Comparison of ENCODE assay signal across 34 cellular contexts in the genomic region with DNA sequence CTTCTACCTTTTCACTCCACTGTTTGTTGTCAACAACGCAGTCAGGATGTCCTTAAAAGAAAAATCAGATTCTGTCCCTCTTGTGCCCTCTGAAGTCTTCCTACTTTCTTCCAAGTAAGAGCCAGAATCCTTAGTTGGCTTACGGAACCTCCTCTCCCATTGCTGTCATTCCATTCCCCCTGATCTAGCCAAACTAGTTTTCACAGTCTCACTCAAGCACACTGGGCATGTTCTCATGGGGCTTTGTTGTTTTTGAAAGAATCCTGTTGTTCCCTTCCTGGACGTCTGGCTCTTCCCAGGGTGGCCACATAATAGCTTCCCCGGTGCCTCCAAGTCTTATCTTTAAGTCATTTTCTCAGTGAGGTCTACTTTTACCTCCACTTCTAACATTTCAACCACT.
"Had no signal": no experiment of that assay in that cellular context is flagged by ENCODE, and none has a peak within 500 bp of the region (broad histone marks: within the 10 kb centered on the region; RNA-seq: fewer than 3 reads in every experiment).

No MANE protein-coding gene starts in this region.

- H3K27me3 Mint-ChIP-seq: activated CD4-positive, alpha-beta T cell treated with anti-CD3 and anti-CD28 coated beads, Interleukin-2, amount 10 ng/mL, durations not matched to agents 24 days and 14 days; activated naive CD8-positive, alpha-beta T cell treated with anti-CD3 and anti-CD28 coated beads for 36 hours; memory B cell; natural killer cell treated with Interleukin-12 subunit alpha and Interleukin-12 subunit beta and Interleukin-15 and Interleukin-18, amount 100 ng/mL, for 72 hours had no signal

- DNase-seq: activated CD4-positive, alpha-beta memory T cell treated with anti-CD3 and anti-CD28 coated beads for 36 hours; activated CD4-positive, alpha-beta T cell treated with anti-CD3 and anti-CD28 coated beads, Interleukin-2, amount 10 ng/mL, durations not matched to agents 24 days and 14 days; activated CD4-positive, CD25-positive, alpha-beta regulatory T cell treated with anti-CD3 and anti-CD28 coated beads, Interleukin-2, amount 50 U/mL, for 72 hours; activated CD8-positive, alpha-beta memory T cell treated with anti-CD3 and anti-CD28 coated beads, Interleukin-2, amount 50 U/mL, for 4 hours; activated effector memory CD4-positive, alpha-beta T cell treated with anti-CD3 and anti-CD28 coated beads, Interleukin-2, amount 50 U/mL, for 16 hours; activated naive CD4-positive, alpha-beta T cell treated with anti-CD3 and anti-CD28 coated beads for 36 hours; activated naive CD8-positive, alpha-beta T cell treated with anti-CD3 and anti-CD28 coated beads for 36 hours; activated T-cell treated with anti-CD3 and anti-CD28 coated beads, Interleukin-2, amount 50 U/mL, for 1 hour; adrenal gland; aorta; body of pancreas; cerebellar nuclear complex; colonic mucosa; effector CD8-positive, alpha-beta T cell; erythroblast; hippocampal formation; immature natural killer cell; ovary; retina; stimulated activated CD4-positive, alpha-beta T cell treated with anti-CD3 and anti-CD28 coated beads, Interleukin-4, amount 100 ng/mL, for 24 hours; T-helper 17 cell; T1000; upper lobe of right lung; WERI-Rb-1 had no signal

- H3K4me1 Mint-ChIP-seq: activated CD4-positive, alpha-beta T cell treated with anti-CD3 and anti-CD28 coated beads, Interleukin-2, amount 10 ng/mL, durations not matched to agents 24 days and 14 days; activated naive CD8-positive, alpha-beta T cell treated with anti-CD3 and anti-CD28 coated beads for 36 hours; immature natural killer cell; memory B cell; stimulated activated effector memory CD8-positive, alpha-beta T cell treated with anti-CD3 and anti-CD28 coated beads, Interleukin-12 subunit alpha, Interleukin-12 subunit beta, amount 100 ng/mL, for 72 hours; T-helper 17 cell had no signal

- ATAC-seq: body of pancreas; gastroesophageal sphincter; natural killer cell treated with Interleukin-12 subunit alpha and Interleukin-12 subunit beta and Interleukin-15 and Interleukin-18, amount 100 ng/mL, for 72 hours; sciatic nerve; stimulated activated effector memory CD8-positive, alpha-beta T cell treated with anti-CD3 and anti-CD28 coated beads, Interleukin-12 subunit alpha, Interleukin-12 subunit beta, amount 100 ng/mL, for 72 hours; T-helper 17 cell; upper lobe of right lung had no signal

- H3K4me3 ChIP-seq: adrenal gland, body of pancreas, cardiac muscle cell, colonic mucosa, gastroesophageal sphincter, ovary, prostate gland, skin epidermis, upper lobe of right lung had no signal

- H3K27ac Mint-ChIP-seq: activated CD4-positive, alpha-beta memory T cell treated with anti-CD3 and anti-CD28 coated beads for 36 hours; activated CD4-positive, alpha-beta T cell treated with anti-CD3 and anti-CD28 coated beads, Interleukin-2, amount 10 ng/mL, durations not matched to agents 24 days and 14 days; activated naive CD4-positive, alpha-beta T cell treated with anti-CD3 and anti-CD28 coated beads for 36 hours; activated naive CD8-positive, alpha-beta T cell treated with anti-CD3 and anti-CD28 coated beads for 36 hours; activated T-helper 1 cell treated with anti-CD3 and anti-CD28 coated beads, Interleukin-12 subunit alpha, Interleukin-12 subunit beta, Interleukin-2, Interleukin-4 antibody, amounts not matched to agents 30 ng/mL and 10 ng/mL and 1 ng/mL, durations not matched to agents 14 hours and 24 hours and 36 hours; immature natural killer cell; memory B cell; natural killer cell treated with Interleukin-12 subunit alpha and Interleukin-12 subunit beta and Interleukin-15 and Interleukin-18, amount 100 ng/mL, for 72 hours; stimulated activated effector memory CD8-positive, alpha-beta T cell treated with anti-CD3 and anti-CD28 coated beads, Interleukin-12 subunit alpha, Interleukin-12 subunit beta, amount 100 ng/mL, for 72 hours; stimulated activated naive CD8-positive, alpha-beta T cell treated with anti-CD3 and anti-CD28 coated beads, Interleukin-15, Interleukin-2, amounts not matched to agents 100 ng/mL and 50 ng/mL, for 24 hours; T-helper 17 cell had no signal

- H3K9me3 ChIP-seq: adrenal gland, colonic mucosa, prostate gland had no signal

- H3K36me3 Mint-ChIP-seq: activated naive CD8-positive, alpha-beta T cell treated with anti-CD3 and anti-CD28 coated beads for 36 hours; memory B cell; stimulated activated effector memory CD8-positive, alpha-beta T cell treated with anti-CD3 and anti-CD28 coated beads, Interleukin-12 subunit alpha, Interleukin-12 subunit beta, amount 100 ng/mL, for 72 hours had no signal

- H3K27me3 ChIP-seq: adrenal gland, body of pancreas, cardiac muscle cell, colonic mucosa, gastroesophageal sphincter, ovary, upper lobe of right lung had no signal

- H3K36me3 ChIP-seq: adrenal gland, cardiac muscle cell, colonic mucosa, gastroesophageal sphincter, ovary, prostate gland, upper lobe of right lung, WERI-Rb-1 had no signal

- H3K27ac ChIP-seq: adrenal gland, body of pancreas, cardiac muscle cell, colonic mucosa, gastroesophageal sphincter, ovary, prostate gland, skin epidermis, upper lobe of right lung, WERI-Rb-1 had no signal

- H3K4me1 ChIP-seq: adrenal gland, body of pancreas, colonic mucosa, gastroesophageal sphincter, prostate gland, upper lobe of right lung had no signal

- H3K4me3 Mint-ChIP-seq: activated CD4-positive, alpha-beta memory T cell treated with anti-CD3 and anti-CD28 coated beads for 36 hours; activated CD4-positive, alpha-beta T cell treated with anti-CD3 and anti-CD28 coated beads, Interleukin-2, amount 10 ng/mL, durations not matched to agents 24 days and 14 days; activated naive CD4-positive, alpha-beta T cell treated with anti-CD3 and anti-CD28 coated beads for 36 hours; activated naive CD8-positive, alpha-beta T cell treated with anti-CD3 and anti-CD28 coated beads for 36 hours; activated T-helper 1 cell treated with anti-CD3 and anti-CD28 coated beads, Interleukin-12 subunit alpha, Interleukin-12 subunit beta, Interleukin-2, Interleukin-4 antibody, amounts not matched to agents 30 ng/mL and 10 ng/mL and 1 ng/mL, durations not matched to agents 14 hours and 24 hours and 36 hours; immature natural killer cell; memory B cell; natural killer cell treated with Interleukin-12 subunit alpha and Interleukin-12 subunit beta and Interleukin-15 and Interleukin-18, amount 100 ng/mL, for 72 hours; stimulated activated effector memory CD8-positive, alpha-beta T cell treated with anti-CD3 and anti-CD28 coated beads, Interleukin-12 subunit alpha, Interleukin-12 subunit beta, amount 100 ng/mL, for 72 hours; stimulated activated naive CD8-positive, alpha-beta T cell treated with anti-CD3 and anti-CD28 coated beads, Interleukin-15, Interleukin-2, amounts not matched to agents 100 ng/mL and 50 ng/mL, for 24 hours; T-helper 17 cell had no signal
